In genomic region chr9:18384066-18384465, GRCh38 we compare ENCODE assay signal across 20 cellular contexts.
DNase-seq lines count a peak whose midpoint lies in the region; ATAC-seq, FAIRE-seq and TF ChIP-seq lines count a peak whose summit lies in the region.
"Had no signal": no experiment of that assay in that cellular context is flagged by ENCODE, and none has a peak within 500 bp of the region (broad histone marks: within the 10 kb centered on the region; RNA-seq: fewer than 3 reads in every experiment).

No MANE protein-coding gene starts in this region.

- DNase-seq in IMR-90: peak; percentile 13
- DNase-seq in MV-4-11 (lab: John Stamatoyannopoulos, UW): peak; percentile 88
- no peak for DNase-seq in H1 (ENCODE audit: low read depth in 1 of 2, low spot score in 2 of 2)
- no peak for DNase-seq in trophoblast cell
- no peak for DNase-seq in GM13976 (ENCODE audit: low spot score)
- DNase-seq in mucosa of descending colon: no peak
- DNase-seq: ACHN, DMS79, KG1, NCI-H1092 treated with DMSO at 0.1 percent for 48 hours, NCI-H2081, NCI-H510A treated with DMSO at 0.1 percent for 48 hours, NCI-H82, SJCRH30 had no signal

- H3K23ac ChIP-seq in IMR-90 (ENCODE audit: low read depth, low read length) (no peak overlapping the region), H1 (ENCODE audit: insufficient read length) (no peak overlapping the region), trophoblast cell (ENCODE audit: low read length) (no peak overlapping the region)

- TF ChIP-seq CTCF in IMR-90 (conservative IDR thresholded peaks at IDR 0.05; ENCODE audit: low read depth, low read length): no peak
- no peak for TF ChIP-seq CTCF in H1 (IDR thresholded peaks at IDR 0.05; ENCODE audit: control extremely low read depth in 1 of 3, insufficient read depth in 1 of 3, low read depth in 1 of 3, low read length in 3 of 3)
- TF ChIP-seq CTCF in GM13976 (IDR thresholded peaks at IDR 0.05; ENCODE audit: borderline replicate concordance, control extremely low read depth, extremely low read depth, insufficient read depth, missing control alignments): no peak
- no peak for TF ChIP-seq CTCF in mucosa of descending colon (IDR thresholded peaks at IDR 0.05)

- no peak overlapping the region for H3K4ac ChIP-seq in IMR-90 (ENCODE audit: low read depth, low read length)
- H3K4ac ChIP-seq in H1 (replicated peaks; ENCODE audit: insufficient read length, low read depth, low read length): no peak overlapping the region
- no peak overlapping the region for H3K4ac ChIP-seq in trophoblast cell (ENCODE audit: low read depth, low read length)

- H2AFZ ChIP-seq in IMR-90 (replicated peaks; ENCODE audit: low read length, poor library complexity) (no peak overlapping the region), H1 (ENCODE audit: low read length) (0 out of 2 replicates have a peak overlapping the region, but pooled peaks have one; percentile 11), trophoblast cell (ENCODE audit: insufficient read depth, low read length, poor library complexity) (no peak overlapping the region)

- H2BK5ac ChIP-seq in IMR-90 (ENCODE audit: low read depth, low read length, poor library complexity, severe bottlenecking): no peak overlapping the region
- no peak overlapping the region for H2BK5ac ChIP-seq in H1 (ENCODE audit: low read depth, low read length)
- no peak overlapping the region for H2BK5ac ChIP-seq in trophoblast cell (ENCODE audit: low read depth, low read length, poor library complexity)

- TF ChIP-seq POLR2A in IMR-90 (IDR thresholded peaks at IDR 0.05; ENCODE audit: low read depth, low read length) (no peak), H1 (IDR thresholded peaks at IDR 0.05; ENCODE audit: control extremely low read depth in 1 of 2, low read depth in 2 of 2, low read length in 2 of 2) (no peak)

- H3K36me3 ChIP-seq in IMR-90 (ENCODE audit: control insufficient read depth, insufficient read depth, low read length): no peaks in the 10 kb centered on the region
- H3K36me3 ChIP-seq in H1 (ENCODE audit: control insufficient read depth in 2 of 4, insufficient read depth in 4 of 4, low read length in 3 of 4): no peaks in the 10 kb centered on the region
- H3K36me3 ChIP-seq in trophoblast cell (ENCODE audit: control insufficient read depth in 1 of 2, insufficient read depth in 2 of 2, low read length in 2 of 2): no peaks in the 10 kb centered on the region
- no peaks in the 10 kb centered on the region for H3K36me3 ChIP-seq in mucosa of descending colon (ENCODE audit: low read depth)
- H3K36me3 ChIP-seq: SJCRH30 had no signal

- peaks cover 2% of the 10 kb centered on the region; the same call in 1 of the 2 replicates for H3K4me1 ChIP-seq in IMR-90 (ENCODE audit: control insufficient read depth, insufficient read depth, low read length)
- H3K4me1 ChIP-seq in H1 (replicated peaks in 1 of 4; ENCODE audit: control insufficient read depth in 3 of 4, insufficient read depth in 4 of 4, low read length in 3 of 4): peaks cover 0 to 2% (median 0%) of the 10 kb centered on the region in 4 experiments; a peak in 1 of 7 replicates
- H3K4me1 ChIP-seq in trophoblast cell (ENCODE audit: control insufficient read depth in 1 of 2, insufficient read depth in 2 of 2, low read length in 2 of 2): peaks cover 0 to 5% of the 10 kb centered on the region in 2 experiments
- H3K4me1 ChIP-seq in mucosa of descending colon (ENCODE audit: low read depth): no peaks in the 10 kb centered on the region

- ATAC-seq in IMR-90 (ENCODE audit: low read depth) (no peak), HG03159 (IDR thresholded peaks at IDR 0.05; ENCODE audit: unreplicated experiment) (no peak), HG02610 (IDR thresholded peaks at IDR 0.05; ENCODE audit: unreplicated experiment) (no peak), mucosa of descending colon (no peak)
- ATAC-seq: HCT116, HepG2, Panc1 had no signal

- H3K56ac ChIP-seq in IMR-90 (ENCODE audit: extremely low read depth, insufficient read depth, low read length): no peak overlapping the region
- H3K56ac ChIP-seq in H1 (replicated peaks; ENCODE audit: insufficient read length, low read depth, low read length): no peak overlapping the region

- TF ChIP-seq RAD21 in IMR-90 (IDR thresholded peaks at IDR 0.05; ENCODE audit: low read length) (no peak), H1 (IDR thresholded peaks at IDR 0.05 in 1 of 2, conservative IDR thresholded peaks at IDR 0.05 in 1 of 2; ENCODE audit: low read depth in 2 of 2, low read length in 2 of 2) (no peak)

- H3K9ac ChIP-seq in IMR-90 (ENCODE audit: low read depth, low read length): no peak overlapping the region
- no peak overlapping the region for H3K9ac ChIP-seq in H1 (replicated peaks in 1 of 4; ENCODE audit: extremely low read depth in 1 of 4, low read depth in 3 of 4, low read length in 3 of 4)
- H3K9ac ChIP-seq in trophoblast cell (ENCODE audit: low read length): no peak overlapping the region

- no TSS peak for BruUV-seq in IMR-90 (replicated peaks; lab: Mats Ljungman, UMichigan)

- FAIRE-seq in H1 (lab: Jason Lieb, UNC): no peak
- FAIRE-seq: HepG2 had no signal

- TF ChIP-seq EP300 in H1 (IDR thresholded peaks at IDR 0.05; ENCODE audit: borderline replicate concordance in 1 of 2, low read depth in 2 of 2, low read length in 2 of 2): no peak

- no peaks in the 10 kb centered on the region for H3K9me1 ChIP-seq in IMR-90 (ENCODE audit: insufficient read depth, low read length)

- H3K79me1 ChIP-seq in IMR-90 (ENCODE audit: low read depth in 1 of 2, low read length in 2 of 2): no peaks in the 10 kb centered on the region
- H3K79me1 ChIP-seq in H1 (ENCODE audit: low read depth, low read length): no peaks in the 10 kb centered on the region
- no peaks in the 10 kb centered on the region for H3K79me1 ChIP-seq in trophoblast cell (ENCODE audit: low read length)

- H2BK120ac ChIP-seq in IMR-90 (ENCODE audit: low read depth, low read length) (no peak overlapping the region), H1 (replicated peaks; ENCODE audit: low read depth, low read length) (no peak overlapping the region), trophoblast cell (ENCODE audit: insufficient read depth, low read length, poor library complexity) (peak overlapping the region; percentile 7)

- H4K20me1 ChIP-seq in IMR-90 (ENCODE audit: insufficient read depth, low read length) (no peaks in the 10 kb centered on the region), H1 (replicated peaks in 1 of 2; ENCODE audit: control insufficient read depth in 1 of 2, insufficient read depth in 2 of 2, low read length in 2 of 2) (no peaks in the 10 kb centered on the region)

- in situ Hi-C loops in IMR-90 (cut with MboI; ENCODE audit: low sequenced_read_pairs) (no loop called here), GM13976 (cut with MboI; ENCODE audit: low sequenced_read_pairs, unreplicated experiment) (no loop called here)

- no peaks in the 10 kb centered on the region for H3K23me2 ChIP-seq in H1 (ENCODE audit: low read depth, low read length)

- H3K27ac ChIP-seq in IMR-90 (ENCODE audit: insufficient read depth, low read length) (no peak overlapping the region), H1 (ENCODE audit: low read depth, low read length) (no peak overlapping the region), trophoblast cell (ENCODE audit: low read depth, low read length) (no peak overlapping the region)
- H3K27ac ChIP-seq: C4-2B, SJCRH30 had no signal

- H2AK9ac ChIP-seq in IMR-90 (replicated peaks; ENCODE audit: low read depth, low read length, poor library complexity): no peak overlapping the region

- H3K18ac ChIP-seq in IMR-90 (ENCODE audit: low read depth, low read length): no peak overlapping the region
- H3K18ac ChIP-seq in H1 (ENCODE audit: extremely low read depth, low read length): no peak overlapping the region
- H3K18ac ChIP-seq in trophoblast cell (ENCODE audit: low read length): no peak overlapping the region

- H3K9me3 ChIP-seq in IMR-90 (ENCODE audit: control insufficient read depth, insufficient read depth, low read length) (no peaks in the 10 kb centered on the region), H1 (ENCODE audit: insufficient read depth in 2 of 2, low read depth in 1 of 2, low read length in 1 of 2) (no peaks in the 10 kb centered on the region), trophoblast cell (ENCODE audit: insufficient read depth, low read depth, low read length) (no peaks in the 10 kb centered on the region), mucosa of descending colon (no peaks in the 10 kb centered on the region)
- H3K9me3 ChIP-seq: SJCRH30 had no signal

- H3K79me2 ChIP-seq in H1 (ENCODE audit: control insufficient read depth in 1 of 2, insufficient read depth in 2 of 2, low read length in 2 of 2): no peaks in the 10 kb centered on the region
- H3K79me2 ChIP-seq in trophoblast cell (ENCODE audit: control insufficient read depth, insufficient read depth, low read length, poor library complexity): no peaks in the 10 kb centered on the region

- no peak overlapping the region for H4K12ac ChIP-seq in trophoblast cell (ENCODE audit: low read depth, low read length)

- no peak overlapping the region for H3K4me2 ChIP-seq in IMR-90 (ENCODE audit: low read depth, low read length)
- H3K4me2 ChIP-seq in H1 (ENCODE audit: insufficient read depth in 1 of 2, low read depth in 2 of 2, low read length in 2 of 2): no peak overlapping the region
- no peak overlapping the region for H3K4me2 ChIP-seq in trophoblast cell (ENCODE audit: low read length)

- no peak overlapping the region for H4K5ac ChIP-seq in IMR-90 (ENCODE audit: low read depth, low read length)
- no peak overlapping the region for H4K5ac ChIP-seq in H1 (ENCODE audit: insufficient read length, low read depth, low read length)

- H4K8ac ChIP-seq in IMR-90 (ENCODE audit: low read depth in 2 of 2, low read length in 2 of 2) (no peak overlapping the region), H1 (ENCODE audit: extremely low read depth, insufficient read depth, low read length) (no peak overlapping the region), trophoblast cell (ENCODE audit: low read depth, low read length) (no peak overlapping the region)

- H2AK5ac ChIP-seq in IMR-90 (ENCODE audit: low read depth, low read length): no peak overlapping the region
- H2AK5ac ChIP-seq in H1 (ENCODE audit: low read depth, low read length): no peak overlapping the region
- H2AK5ac ChIP-seq in trophoblast cell (ENCODE audit: low read length): no peak overlapping the region

- POLR2A ChIA-PET in IMR-90 (lab: Charles Lee; ENCODE audit: unreplicated experiment) (no interaction called here), H1 (lab: Charles Lee; ENCODE audit: partially characterized antibody) (no interaction called here)

- no peaks in the 10 kb centered on the region for H3K27me3 ChIP-seq in IMR-90 (ENCODE audit: control insufficient read depth, insufficient read depth, low read length)
- no peaks in the 10 kb centered on the region for H3K27me3 ChIP-seq in H1 (replicated peaks in 1 of 4; ENCODE audit: control insufficient read depth in 3 of 4, extremely low read depth in 1 of 4, insufficient read depth in 3 of 4, low read length in 3 of 4)
- no peaks in the 10 kb centered on the region for H3K27me3 ChIP-seq in trophoblast cell (ENCODE audit: insufficient read depth, low read length)
- H3K27me3 ChIP-seq: SJCRH30 had no signal

- intact Hi-C loops in IMR-90 (cut with micrococcal nuclease) (no loop called here), mucosa of descending colon (cut with DNase I, micrococcal nuclease) (no loop called here)

- H3K4me3 ChIP-seq in IMR-90 (ENCODE audit: insufficient read depth, low read depth, low read length) (no peak overlapping the region), H1 (ENCODE audit: extremely low read depth in 1 of 4, insufficient read depth in 2 of 4, low read depth in 3 of 4, low read length in 4 of 4) (no peak overlapping the region), trophoblast cell (ENCODE audit: low read depth, low read length) (no peak overlapping the region), mucosa of descending colon (no peak overlapping the region)
- H3K4me3 ChIP-seq: SJCRH30 had no signal

- no CpG with 5 or more reads among the region's 4 CpGs for WGBS in IMR-90 (ENCODE audit: extremely low coverage in 2 of 2, insufficient read length in 1 of 2), 2 experiments
- WGBS in H1 (ENCODE audit: extremely low coverage in 1 of 2, insufficient coverage in 1 of 2, insufficient read length in 1 of 2, insufficient replicate concordance in 2 of 2, low coverage in 1 of 2, low lambda C conversion rate in 2 of 2, missing lambda C conversion rate in 1 of 2), 2 experiments: 97% methylated on average over 4 of the region's 4 CpGs; no CpG with 5 or more reads in 1 of the 2 experiments
- WGBS in trophoblast cell (ENCODE audit: extremely low coverage, insufficient coverage, insufficient read length): no CpG with 5 or more reads among the region's 4 CpGs

- CTCF ChIA-PET in IMR-90 (lab: Yijun Ruan, JAX): interaction anchor here (1.6 kb wide), 1 partner anchor 59 kb away, joined by 4 read pairs; no protein-coding TSS in a partner anchor
- CTCF ChIA-PET in H1 (lab: Charles Lee; ENCODE audit: partially characterized antibody): interaction anchor here (0.7 kb wide), 1 partner anchor 129 kb away, joined by 3 read pairs; no protein-coding TSS in a partner anchor

- H2BK12ac ChIP-seq in H1 (ENCODE audit: low read depth, low read length): no peak overlapping the region
- no peak overlapping the region for H2BK12ac ChIP-seq in trophoblast cell (ENCODE audit: low read length)

- H2BK20ac ChIP-seq in IMR-90 (ENCODE audit: low read depth, low read length) (no peak overlapping the region), H1 (ENCODE audit: low read length) (no peak overlapping the region)

- dilution Hi-C loops in IMR-90 (cut with HindIII; ENCODE audit: low sequenced_read_pairs, unreplicated experiment): no loop called here

- H3K14ac ChIP-seq in IMR-90 (replicated peaks; ENCODE audit: low read depth, low read length) (no peak overlapping the region), H1 (ENCODE audit: insufficient read length) (no peak overlapping the region), trophoblast cell (ENCODE audit: low read length) (no peak overlapping the region)

- H2BK15ac ChIP-seq in IMR-90 (ENCODE audit: low read depth, low read length): no peak overlapping the region
- H2BK15ac ChIP-seq in H1 (ENCODE audit: low read length): no peak overlapping the region

- H4K91ac ChIP-seq in IMR-90 (ENCODE audit: insufficient read depth, low read depth, low read length) (no peak overlapping the region), H1 (replicated peaks; ENCODE audit: insufficient read length, low read length) (no peak overlapping the region), trophoblast cell (ENCODE audit: low read depth, low read length) (no peak overlapping the region)

Comparison
In these comparisons a context has a peak if more than half of its experiments do, and no peak if none do; other contexts are left out.
1. DNase-seq: peak in IMR-90 (single experiment) and MV-4-11 (single experiment); none in H1 (0 of 2), trophoblast cell (0 of 2), GM13976 (single experiment) and mucosa of descending colon (0 of 3).